In genomic region chr17:17788967-17789366, GRCh38 we compare ENCODE assay signal across 35 cellular contexts.
"Had no signal": no experiment of that assay in that cellular context is flagged by ENCODE, and none has a peak within 500 bp of the region (broad histone marks: within the 10 kb centered on the region; RNA-seq: fewer than 3 reads in every experiment).

No MANE protein-coding gene starts in this region.

- H3K4me3 ChIP-seq: body of pancreas, cardiac muscle cell, coronary artery, left ventricle myocardium inferior, lung, psoas muscle, sigmoid colon, stomach, thyroid gland, upper lobe of right lung had no signal

- ATAC-seq: body of pancreas; esophagus mucosa; foreskin keratinocyte; psoas muscle; stimulated activated naive B cell treated with anti-CD40 and anti-IgM and Interleukin-4, amounts not matched to agents 10 μg/mL and 1 μg/mL and 100 μg/mL, for 72 hours; T-cell; upper lobe of right lung had no signal

- H3K27me3 Mint-ChIP-seq: activated B cell treated with CpG ODN at 0.5 μM for 24 hours; activated naive CD8-positive, alpha-beta T cell; activated T-cell treated with anti-CD3 and anti-CD28 coated beads, Interleukin-2, amount 50 U/mL, for 24 hours; stimulated activated naive B cell treated with anti-CD40 and anti-IgM and Interleukin-4, amounts not matched to agents 10 μg/mL and 1 μg/mL and 100 μg/mL, for 72 hours; T-cell had no signal

- H3K27ac ChIP-seq: body of pancreas, cardiac muscle cell, coronary artery, foreskin keratinocyte, parathyroid adenoma, psoas muscle, stomach, upper lobe of right lung had no signal

- H3K27ac Mint-ChIP-seq: activated B cell treated with CpG ODN at 0.5 μM for 24 hours; activated naive CD8-positive, alpha-beta T cell; activated T-cell treated with anti-CD3 and anti-CD28 coated beads, Interleukin-2, amount 50 U/mL, for 24 hours; activated T-helper 2 cell treated with anti-CD3 and anti-CD28 coated beads, Interferon-gamma antibody, Interleukin-2, Interleukin-4, amounts not matched to agents 10 μg/mL and 5 μg/mL and 100 μg/mL, durations not matched to agents 14 hours and 24 hours and 36 hours; endodermal cell had no signal

- H3K9me3 ChIP-seq: body of pancreas, left ventricle myocardium inferior, psoas muscle, sigmoid colon, stomach, thyroid gland, upper lobe of right lung had no signal

- H3K27me3 ChIP-seq: body of pancreas, cardiac muscle cell, foreskin keratinocyte, sigmoid colon, stomach, thyroid gland, upper lobe of right lung had no signal

- H3K36me3 Mint-ChIP-seq: activated naive CD8-positive, alpha-beta T cell; T-cell had no signal

- H3K9me3 Mint-ChIP-seq: activated B cell treated with CpG ODN at 0.5 μM for 24 hours; activated T-cell treated with anti-CD3 and anti-CD28 coated beads, Interleukin-2, amount 50 U/mL, for 24 hours; activated T-helper 2 cell treated with anti-CD3 and anti-CD28 coated beads, Interferon-gamma antibody, Interleukin-2, Interleukin-4, amounts not matched to agents 10 μg/mL and 5 μg/mL and 100 μg/mL, durations not matched to agents 14 hours and 24 hours and 36 hours; endodermal cell; nephron; stimulated activated naive B cell treated with anti-CD40 and anti-IgM and Interleukin-4, amounts not matched to agents 10 μg/mL and 1 μg/mL and 100 μg/mL, for 72 hours; T-cell; T-helper 2 cell treated with Interferon-gamma antibody and Interleukin-4, amounts not matched to agents 5 μg/mL and 100 μg/mL, for 36 hours had no signal

- H3K4me3 Mint-ChIP-seq: activated B cell treated with CpG ODN at 0.5 μM for 24 hours; activated naive CD8-positive, alpha-beta T cell; activated T-cell treated with anti-CD3 and anti-CD28 coated beads, Interleukin-2, amount 50 U/mL, for 24 hours; endodermal cell; stimulated activated naive B cell treated with anti-CD40 and anti-IgM and Interleukin-4, amounts not matched to agents 10 μg/mL and 1 μg/mL and 100 μg/mL, for 72 hours; T-cell; T-helper 2 cell treated with Interferon-gamma antibody and Interleukin-4, amounts not matched to agents 5 μg/mL and 100 μg/mL, for 36 hours had no signal

- DNase-seq: activated B cell treated with CpG ODN at 0.5 μM for 24 hours; activated CD4-positive, alpha-beta T cell treated with anti-CD3 and anti-CD28 coated beads for 4 hours; activated CD4-positive, alpha-beta T cell treated with anti-CD3 and anti-CD28 coated beads, Interleukin-2, amount 50 U/mL, for 48 hours; activated CD8-positive, alpha-beta memory T cell treated with anti-CD3 and anti-CD28 coated beads for 24 hours; activated CD8-positive, alpha-beta memory T cell treated with anti-CD3 and anti-CD28 coated beads, Interleukin-2, amount 50 U/mL, for 48 hours; activated T-cell treated with anti-CD3 and anti-CD28 coated beads, Interleukin-2, amount 50 U/mL, for 24 hours; aorta; body of pancreas; cerebellar nuclear complex; endodermal cell; foreskin keratinocyte; kidney glomerular epithelial cell; left ventricle myocardium inferior; mesendoderm; nucleus accumbens; psoas muscle; sigmoid colon; small intestine; stimulated activated CD4-positive, alpha-beta T cell treated with anti-CD3 and anti-CD28 coated beads, Interleukin-1b, Interleukin-23, amount 100 ng/mL, for 48 hours; stimulated activated CD4-positive, alpha-beta T cell treated with anti-CD3 and anti-CD28 coated beads, Interleukin-4, amount 100 ng/mL, for 4 hours; stimulated activated CD8-positive, alpha-beta memory T cell treated with anti-CD3 and anti-CD28 coated beads, Interleukin-4, amount 100 ng/mL, for 48 hours; stimulated activated naive B cell treated with anti-CD40 and anti-IgM and Interleukin-4, amounts not matched to agents 10 μg/mL and 1 μg/mL and 100 μg/mL, for 72 hours; stomach; T-cell; thyroid gland; upper lobe of right lung had no signal
